ENCODE assay signal across 1 cellular context in genomic region chr12:127125607-127126259, GRCh38.
TF ChIP-seq lines count a peak whose summit lies in the region.

No MANE protein-coding gene starts in this region.

TF ChIP-seq in K562, 482 proteins besides CTCF, POLR2A, EP300 and RAD21 (continued from another document and continues in another):
- TF ChIP-seq ETS1 (conservative IDR thresholded peaks at IDR 0.05; ENCODE audit: control insufficient read depth, low read depth, low read length) (no peak), GATAD2A (IDR thresholded peaks at IDR 0.05) (no peak), KLF1 (tag; IDR thresholded peaks at IDR 0.05) (0 out of 2 replicates have a peak, but pooled peaks have one; percentile 55), SMC3 (conservative IDR thresholded peaks at IDR 0.05; ENCODE audit: insufficient read depth, low read depth, low read length) (no peak), HCFC1 (IDR thresholded peaks at IDR 0.05; ENCODE audit: low read depth, low read length) (no peak), HNRNPUL1 (IDR thresholded peaks at IDR 0.05; ENCODE audit: low read length) (no peak), ZNF347 (CRISPR knock-in tag; IDR thresholded peaks at IDR 0.05; ENCODE audit: low read depth) (no peak), MAFF (IDR thresholded peaks at IDR 0.05; ENCODE audit: low read length) (peak; percentile 82), MCM7 (IDR thresholded peaks at IDR 0.05) (no peak), ZNF696 (CRISPR knock-in tag; conservative IDR thresholded peaks at IDR 0.05) (no peak), ZNF212 (CRISPR knock-in tag; IDR thresholded peaks at IDR 0.05) (no peak), CTBP1 (IDR thresholded peaks at IDR 0.05; ENCODE audit: borderline replicate concordance) (peak; percentile 97), ZBTB33 (CRISPR knock-in tag; IDR thresholded peaks at IDR 0.05) (no peak), MTA1 (IDR thresholded peaks at IDR 0.05; ENCODE audit: borderline replicate concordance) (0 out of 2 replicates have a peak, but pooled peaks have one; percentile 54), CREB5 (CRISPR knock-in tag; IDR thresholded peaks at IDR 0.05) (no peak), NR2C1 (IDR thresholded peaks at IDR 0.05) (no peak), NR2C1 (tag; IDR thresholded peaks at IDR 0.05) (no peak), PHF20 (IDR thresholded peaks at IDR 0.05; ENCODE audit: partially characterized antibody) (no peak), RNF2 (IDR thresholded peaks at IDR 0.05) (no peak), HEY1 (CRISPR knock-in tag; IDR thresholded peaks at IDR 0.05; ENCODE audit: borderline replicate concordance) (no peak), HOXB6 (CRISPR knock-in tag; IDR thresholded peaks at IDR 0.05; ENCODE audit: borderline replicate concordance) (no peak), KLF10 (CRISPR knock-in tag; IDR thresholded peaks at IDR 0.05) (no peak), TAL1 (IDR thresholded peaks at IDR 0.05) (peak; percentile 74), RREB1 (CRISPR knock-in tag; IDR thresholded peaks at IDR 0.05) (no peak), AFF4 (CRISPR knock-in tag; IDR thresholded peaks at IDR 0.05) (no peak), FOXP1 (CRISPR knock-in tag; IDR thresholded peaks at IDR 0.05) (no peak), ZNF324 (CRISPR knock-in tag; IDR thresholded peaks at IDR 0.05) (no peak), CHCHD3 (CRISPR knock-in tag; IDR thresholded peaks at IDR 0.05) (no peak), CREB1 (IDR thresholded peaks at IDR 0.05) (no peak), CREB1 (CRISPR knock-in tag; IDR thresholded peaks at IDR 0.05) (no peak), NFIC (IDR thresholded peaks at IDR 0.05) (no peak), PHF8 (IDR thresholded peaks at IDR 0.05; ENCODE audit: borderline replicate concordance, low read length) (no peak), FOSL1 (tag; conservative IDR thresholded peaks at IDR 0.05) (peak; percentile 97), SPI1 (IDR thresholded peaks at IDR 0.05; ENCODE audit: borderline replicate concordance, low read depth, low read length) (no peak), HSF4 (CRISPR knock-in tag; IDR thresholded peaks at IDR 0.05; ENCODE audit: borderline replicate concordance) (no peak), GABPA (tag; conservative IDR thresholded peaks at IDR 0.05; ENCODE audit: low read depth) (no peak), ZBTB34 (CRISPR knock-in tag; IDR thresholded peaks at IDR 0.05) (no peak), STAG1 (CRISPR knock-in tag; IDR thresholded peaks at IDR 0.05; ENCODE audit: borderline replicate concordance) (no peak)
- TF ChIP-seq, protein P1, sequence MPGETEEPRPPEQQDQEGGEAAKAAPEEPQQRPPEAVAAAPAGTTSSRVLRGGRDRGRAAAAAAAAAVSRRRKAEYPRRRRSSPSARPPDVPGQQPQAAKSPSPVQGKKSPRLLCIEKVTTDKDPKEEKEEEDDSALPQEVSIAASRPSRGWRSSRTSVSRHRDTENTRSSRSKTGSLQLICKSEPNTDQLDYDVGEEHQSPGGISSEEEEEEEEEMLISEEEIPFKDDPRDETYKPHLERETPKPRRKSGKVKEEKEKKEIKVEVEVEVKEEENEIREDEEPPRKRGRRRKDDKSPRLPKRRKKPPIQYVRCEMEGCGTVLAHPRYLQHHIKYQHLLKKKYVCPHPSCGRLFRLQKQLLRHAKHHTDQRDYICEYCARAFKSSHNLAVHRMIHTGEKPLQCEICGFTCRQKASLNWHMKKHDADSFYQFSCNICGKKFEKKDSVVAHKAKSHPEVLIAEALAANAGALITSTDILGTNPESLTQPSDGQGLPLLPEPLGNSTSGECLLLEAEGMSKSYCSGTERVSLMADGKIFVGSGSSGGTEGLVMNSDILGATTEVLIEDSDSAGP (CRISPR knock-in tag; IDR thresholded peaks at IDR 0.05), result no peak
- TF ChIP-seq, protein P2, sequence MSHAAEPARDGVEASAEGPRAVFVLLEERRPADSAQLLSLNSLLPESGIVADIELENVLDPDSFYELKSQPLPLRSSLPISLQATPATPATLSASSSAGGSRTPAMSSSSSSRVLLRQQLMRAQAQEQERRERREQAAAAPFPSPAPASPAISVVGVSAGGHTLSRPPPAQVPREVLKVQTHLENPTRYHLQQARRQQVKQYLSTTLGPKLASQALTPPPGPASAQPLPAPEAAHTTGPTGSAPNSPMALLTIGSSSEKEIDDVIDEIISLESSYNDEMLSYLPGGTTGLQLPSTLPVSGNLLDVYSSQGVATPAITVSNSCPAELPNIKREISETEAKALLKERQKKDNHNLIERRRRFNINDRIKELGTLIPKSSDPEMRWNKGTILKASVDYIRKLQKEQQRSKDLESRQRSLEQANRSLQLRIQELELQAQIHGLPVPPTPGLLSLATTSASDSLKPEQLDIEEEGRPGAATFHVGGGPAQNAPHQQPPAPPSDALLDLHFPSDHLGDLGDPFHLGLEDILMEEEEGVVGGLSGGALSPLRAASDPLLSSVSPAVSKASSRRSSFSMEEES (CRISPR knock-in tag; IDR thresholded peaks at IDR 0.05), result no peak
- TF ChIP-seq, protein P3, sequence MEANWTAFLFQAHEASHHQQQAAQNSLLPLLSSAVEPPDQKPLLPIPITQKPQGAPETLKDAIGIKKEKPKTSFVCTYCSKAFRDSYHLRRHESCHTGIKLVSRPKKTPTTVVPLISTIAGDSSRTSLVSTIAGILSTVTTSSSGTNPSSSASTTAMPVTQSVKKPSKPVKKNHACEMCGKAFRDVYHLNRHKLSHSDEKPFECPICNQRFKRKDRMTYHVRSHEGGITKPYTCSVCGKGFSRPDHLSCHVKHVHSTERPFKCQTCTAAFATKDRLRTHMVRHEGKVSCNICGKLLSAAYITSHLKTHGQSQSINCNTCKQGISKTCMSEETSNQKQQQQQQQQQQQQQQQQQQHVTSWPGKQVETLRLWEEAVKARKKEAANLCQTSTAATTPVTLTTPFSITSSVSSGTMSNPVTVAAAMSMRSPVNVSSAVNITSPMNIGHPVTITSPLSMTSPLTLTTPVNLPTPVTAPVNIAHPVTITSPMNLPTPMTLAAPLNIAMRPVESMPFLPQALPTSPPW (CRISPR knock-in tag; IDR thresholded peaks at IDR 0.05), result peak; percentile 43
- TF ChIP-seq, protein P4, sequence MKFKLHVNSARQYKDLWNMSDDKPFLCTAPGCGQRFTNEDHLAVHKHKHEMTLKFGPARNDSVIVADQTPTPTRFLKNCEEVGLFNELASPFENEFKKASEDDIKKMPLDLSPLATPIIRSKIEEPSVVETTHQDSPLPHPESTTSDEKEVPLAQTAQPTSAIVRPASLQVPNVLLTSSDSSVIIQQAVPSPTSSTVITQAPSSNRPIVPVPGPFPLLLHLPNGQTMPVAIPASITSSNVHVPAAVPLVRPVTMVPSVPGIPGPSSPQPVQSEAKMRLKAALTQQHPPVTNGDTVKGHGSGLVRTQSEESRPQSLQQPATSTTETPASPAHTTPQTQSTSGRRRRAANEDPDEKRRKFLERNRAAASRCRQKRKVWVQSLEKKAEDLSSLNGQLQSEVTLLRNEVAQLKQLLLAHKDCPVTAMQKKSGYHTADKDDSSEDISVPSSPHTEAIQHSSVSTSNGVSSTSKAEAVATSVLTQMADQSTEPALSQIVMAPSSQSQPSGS (CRISPR knock-in tag; IDR thresholded peaks at IDR 0.05), result no peak
